Comparison of ENCODE assay signal across 8 cellular contexts in the genomic region with DNA sequence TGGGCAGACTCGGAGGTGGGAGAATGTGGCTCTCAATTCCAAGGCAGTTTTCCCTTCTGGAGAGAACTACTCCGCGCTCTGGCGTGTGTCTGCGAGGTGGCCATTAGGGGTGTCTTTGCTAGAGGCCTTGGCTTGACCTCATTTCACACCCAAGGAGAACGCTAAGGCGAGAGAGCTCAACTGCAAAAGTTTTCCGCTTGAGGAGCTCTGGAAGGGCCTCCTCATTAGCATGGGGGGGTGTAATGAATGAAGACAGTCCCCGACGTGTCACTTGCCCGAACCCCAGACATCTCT. TPM values are rescaled to one million over a fixed set of nuclear protein-coding genes. Genes with fewer than 3 reads are reported as not detected.
DNase-seq lines count a peak whose midpoint lies in the region; ATAC-seq lines count a peak whose summit lies in the region.

No MANE protein-coding gene starts in this region.

- peaks cover 45% of the 10 kb centered on the region for H3K4me1 Mint-ChIP-seq in activated CD8-positive, alpha-beta memory T cell treated with anti-CD3 and anti-CD28 coated beads, Interleukin-2, amount 10 ng/mL, durations not matched to agents 7 days and 5 days
- H3K4me1 Mint-ChIP-seq in naive thymus-derived CD4-positive, alpha-beta T cell = peaks cover 38 to 46% (median 42%) of the 10 kb centered on the region in 7 donors

- POLR2A ChIA-PET in naive thymus-derived CD4-positive, alpha-beta T cell (lab: Charles Lee) = interaction anchor here (0.6 to 2.3 kb wide), 8 partner anchors 11 to 566 kb away, joined by 3 to 9 read pairs (median 6); a partner anchor contains a TSS

- H3K4me3 ChIP-seq in SJSA1 (peak overlapping the region; percentile 54), endocrine pancreas (ENCODE audit: control insufficient read depth, insufficient read depth, low read length) (peak overlapping the region; percentile 83)
- H3K4me3 ChIP-seq in naive thymus-derived CD4-positive, alpha-beta T cell (ENCODE audit: low read length) = peak overlapping the region; percentile 89

- peak overlapping the region; percentile 90 for H3K9ac ChIP-seq in endocrine pancreas (ENCODE audit: control insufficient read depth, insufficient read depth, low read length)

- H3K9me3 Mint-ChIP-seq in activated CD8-positive, alpha-beta memory T cell treated with anti-CD3 and anti-CD28 coated beads, Interleukin-2, amount 10 ng/mL, durations not matched to agents 7 days and 5 days (ENCODE audit: low read depth) = peaks cover 11% of the 10 kb centered on the region
- peaks cover 3 to 19% (median 10%) of the 10 kb centered on the region in 11 donors for H3K9me3 Mint-ChIP-seq in naive thymus-derived CD4-positive, alpha-beta T cell

- H3K27me3 ChIP-seq in SJSA1 (replicated peaks) = no peaks in the 10 kb centered on the region
- H3K27me3 ChIP-seq in endocrine pancreas (ENCODE audit: control insufficient read depth, insufficient read depth, low read length) = no peaks in the 10 kb centered on the region
- no peaks in the 10 kb centered on the region for H3K27me3 ChIP-seq in naive thymus-derived CD4-positive, alpha-beta T cell (ENCODE audit: control insufficient read depth in 2 of 2, insufficient read depth in 2 of 2, low read length in 2 of 2)

- H3K4me1 ChIP-seq in SJSA1 (replicated peaks) = peaks cover 5% of the 10 kb centered on the region; the same call in 1 of the 2 replicates
- peaks cover 19% of the 10 kb centered on the region for H3K4me1 ChIP-seq in endocrine pancreas (ENCODE audit: control insufficient read depth, insufficient read depth, low read length)
- peaks cover 10 to 14% of the 10 kb centered on the region in 2 donors for H3K4me1 ChIP-seq in naive thymus-derived CD4-positive, alpha-beta T cell (ENCODE audit: control insufficient read depth in 2 of 2, insufficient read depth in 2 of 2, low read length in 2 of 2)

- peak; percentile 70 for DNase-seq in activated CD8-positive, alpha-beta memory T cell treated with anti-CD3 and anti-CD28 coated beads, Interleukin-2, amount 10 ng/mL, durations not matched to agents 7 days and 5 days
- DNase-seq in activated CD8-positive, alpha-beta memory T cell treated with anti-CD3 and anti-CD28 coated beads, Interleukin-2, amount 50 U/mL, for 48 hours = no peak
- DNase-seq in SJSA1 (ENCODE audit: low read depth in 1 of 2, low spot score in 2 of 2) = no peak
- peak in 5 of 9 donors; percentile 49 to 62 (median 56) for DNase-seq in naive thymus-derived CD4-positive, alpha-beta T cell
- no peak for DNase-seq in NCI-H2107 treated with DMSO at 0.1 percent for 48 hours (lab: John Stamatoyannopoulos, UW; ENCODE audit: unreplicated experiment)
- no peak for DNase-seq in DMS153 (lab: John Stamatoyannopoulos, UW)

- CTCF ChIA-PET in activated CD8-positive, alpha-beta memory T cell treated with anti-CD3 and anti-CD28 coated beads, Interleukin-2, amount 10 ng/mL, durations not matched to agents 7 days and 5 days (lab: Charles Lee) = interaction anchor here (0.6 to 2.4 kb wide), 7 partner anchors 10 to 250 kb away, joined by 3 to 11 read pairs (median 7); no protein-coding TSS in a partner anchor
- CTCF ChIA-PET in naive thymus-derived CD4-positive, alpha-beta T cell (lab: Charles Lee) = interaction anchor here (0.6 to 0.7 kb wide), 3 partner anchors 126 to 251 kb away, joined by 3 read pairs; no protein-coding TSS in a partner anchor

- intact Hi-C loops in naive thymus-derived CD4-positive, alpha-beta T cell (cut with micrococcal nuclease) = loop anchor here (2.0 kb wide), 3 partner anchors 265 to 1007 kb away; a partner anchor contains a TSS

- no peaks in the 10 kb centered on the region for H3K36me3 ChIP-seq in SJSA1
- H3K36me3 ChIP-seq in endocrine pancreas (ENCODE audit: control insufficient read depth, insufficient read depth, low read length) = no peaks in the 10 kb centered on the region
- H3K36me3 ChIP-seq in naive thymus-derived CD4-positive, alpha-beta T cell (ENCODE audit: control insufficient read depth in 2 of 3, insufficient read depth in 3 of 3, low read length in 3 of 3) = peaks cover 0 to 6% (median 0%) of the 10 kb centered on the region in 3 experiments

- H3K4me3 Mint-ChIP-seq in activated CD8-positive, alpha-beta memory T cell treated with anti-CD3 and anti-CD28 coated beads, Interleukin-2, amount 10 ng/mL, durations not matched to agents 7 days and 5 days = peak overlapping the region; percentile 97
- peak overlapping the region; percentile 89 to 100 (median 96) for H3K4me3 Mint-ChIP-seq in naive thymus-derived CD4-positive, alpha-beta T cell

- H3K27ac Mint-ChIP-seq in activated CD8-positive, alpha-beta memory T cell treated with anti-CD3 and anti-CD28 coated beads, Interleukin-2, amount 10 ng/mL, durations not matched to agents 7 days and 5 days = peak overlapping the region; percentile 99
- peak overlapping the region; percentile 92 to 100 (median 96) for H3K27ac Mint-ChIP-seq in naive thymus-derived CD4-positive, alpha-beta T cell

- H3K27me3 Mint-ChIP-seq in activated CD8-positive, alpha-beta memory T cell treated with anti-CD3 and anti-CD28 coated beads, Interleukin-2, amount 10 ng/mL, durations not matched to agents 7 days and 5 days = no peaks in the 10 kb centered on the region
- no peaks in the 10 kb centered on the region for H3K27me3 Mint-ChIP-seq in naive thymus-derived CD4-positive, alpha-beta T cell

- H3K27ac ChIP-seq in SJSA1 = peak overlapping the region; percentile 88
- H3K27ac ChIP-seq in naive thymus-derived CD4-positive, alpha-beta T cell (ENCODE audit: low read depth, low read length) = peak overlapping the region; percentile 84

- ATAC-seq in activated CD8-positive, alpha-beta memory T cell treated with anti-CD3 and anti-CD28 coated beads, Interleukin-2, amount 10 ng/mL, durations not matched to agents 7 days and 5 days = peak; percentile 7
- ATAC-seq in HG02623 (IDR thresholded peaks at IDR 0.05; ENCODE audit: unreplicated experiment) = peak; percentile 8
- no peak for ATAC-seq in naive thymus-derived CD4-positive, alpha-beta T cell

- peaks cover 24% of the 10 kb centered on the region for H3K36me3 Mint-ChIP-seq in activated CD8-positive, alpha-beta memory T cell treated with anti-CD3 and anti-CD28 coated beads, Interleukin-2, amount 10 ng/mL, durations not matched to agents 7 days and 5 days
- H3K36me3 Mint-ChIP-seq in naive thymus-derived CD4-positive, alpha-beta T cell = peaks cover 0 to 27% (median 0%) of the 10 kb centered on the region in 5 donors

- no peaks in the 10 kb centered on the region for H3K9me3 ChIP-seq in SJSA1 (replicated peaks)
- no peaks in the 10 kb centered on the region for H3K9me3 ChIP-seq in endocrine pancreas (ENCODE audit: control insufficient read depth, low read length)
- H3K9me3 ChIP-seq in naive thymus-derived CD4-positive, alpha-beta T cell (ENCODE audit: control insufficient read depth in 2 of 3, low read length in 3 of 3) = no peaks in the 10 kb centered on the region

RNA-seq across cellular contexts. Expression of a gene that starts 0.7 kb away (rescaled TPM):
- 100 to 1,000 TPM in 1 of 2 experiments, 10 to 100 TPM in 1; 73.3 to 163 TPM for total RNA-seq in activated CD8-positive, alpha-beta memory T cell treated with anti-CD3 and anti-CD28 coated beads, Interleukin-2, amount 10 ng/mL, durations not matched to agents 7 days and 5 days
- total RNA-seq in SJSA1 (2014; rRNA removed; shearing (Covaris generic)) = 34.5 and 96.6 TPM in 2 replicates
- total RNA-seq in naive thymus-derived CD4-positive, alpha-beta T cell = 100 to 1,000 TPM in 1 of 5 experiments, 10 to 100 TPM in 4; 48.1 to 144 (median 71.3) TPM
- 10 to 100 TPM; 60.4 to 68.5 TPM for polyA plus RNA-seq in naive thymus-derived CD4-positive, alpha-beta T cell

Comparison
In these comparisons a context has a peak if more than half of its experiments do, and no peak if none do; other contexts are left out.
1. DNase-seq: peak in activated CD8-positive, alpha-beta memory T cell treated with anti-CD3 and anti-CD28 coated beads, Interleukin-2, amount 10 ng/mL, durations not matched to agents 7 days and 5 days (single experiment) and naive thymus-derived CD4-positive, alpha-beta T cell (5 of 9); none in activated CD8-positive, alpha-beta memory T cell treated with anti-CD3 and anti-CD28 coated beads, Interleukin-2, amount 50 U/mL, for 48 hours (single experiment), SJSA1 (0 of 2), NCI-H2107 treated with DMSO at 0.1 percent for 48 hours (single experiment) and DMS153 (single experiment).
2. Peak in every context shown above with its lines, with median percentiles within 50 percentile points of each other: H3K4me3 ChIP-seq.